8 cellular contexts compared by ENCODE assay signal in genomic region chr4:2964859-2965258, GRCh38. TPM values are rescaled to one million over a fixed set of nuclear protein-coding genes. Genes with fewer than 3 reads are reported as not detected.
DNase-seq lines count a peak whose midpoint lies in the region; ATAC-seq and TF ChIP-seq lines count a peak whose summit lies in the region.
"Not testable (repeated sequence)": the region's sequence is repeated elsewhere in the genome, so short reads cannot be mapped to it uniquely, and the experiment has no call there.

No MANE protein-coding gene starts in this region.

- peaks cover 8 to 26% (median 20%) of the 10 kb centered on the region in 4 donors for H3K4me1 Mint-ChIP-seq in CD4-positive, CD25-positive, alpha-beta regulatory T cell
- H3K4me1 Mint-ChIP-seq in T-helper 17 cell (peaks cover 21% of the 10 kb centered on the region), MCF 10A (ENCODE audit: insufficient read depth, unreplicated experiment) (peaks cover 16% of the 10 kb centered on the region), glutamatergic neuron (ENCODE audit: low read depth, unreplicated experiment) (peaks cover 15% of the 10 kb centered on the region)
- H3K4me1 Mint-ChIP-seq in activated T-helper 17 cell treated with anti-CD3 and anti-CD28 coated beads, Interleukin-2, amount 50 U/mL, for 72 hours, result peaks cover 12% of the 10 kb centered on the region
- peaks cover 22 to 26% of the 10 kb centered on the region in 2 donors for H3K4me1 Mint-ChIP-seq in natural killer cell treated with Interleukin-12 subunit alpha and Interleukin-12 subunit beta and Interleukin-15 and Interleukin-18, amount 100 ng/mL, for 72 hours (ENCODE audit: low read depth in 2 of 2)
- peaks cover 26% of the 10 kb centered on the region for H3K4me1 Mint-ChIP-seq in stimulated activated memory B cell treated with anti-CD40 and anti-IgM and Interleukin-4, amounts not matched to agents 10 μg/mL and 1 μg/mL and 100 μg/mL, for 72 hours

- not testable (repeated sequence) for H4K5ac ChIP-seq in IMR-90 (ENCODE audit: low read depth, low read length)

- not testable (repeated sequence) for H3K36me3 ChIP-seq in CD4-positive, CD25-positive, alpha-beta regulatory T cell (ENCODE audit: control insufficient read depth, insufficient read depth, low read length); IMR-90 (ENCODE audit: control insufficient read depth, insufficient read depth, low read length)

- H3K27ac Mint-ChIP-seq in CD4-positive, CD25-positive, alpha-beta regulatory T cell, result peak overlapping the region in 2 of 3 donors; percentile 52 to 66
- H3K27ac Mint-ChIP-seq in T-helper 17 cell, result peak overlapping the region; percentile 68
- H3K27ac Mint-ChIP-seq in activated T-helper 17 cell treated with anti-CD3 and anti-CD28 coated beads, Interleukin-2, amount 50 U/mL, for 72 hours, result peak overlapping the region; percentile 89
- peak overlapping the region; percentile 42 for H3K27ac Mint-ChIP-seq in MCF 10A (ENCODE audit: low read depth, unreplicated experiment)
- not testable (repeated sequence) for H3K27ac Mint-ChIP-seq in glutamatergic neuron (ENCODE audit: unreplicated experiment); stimulated activated memory B cell treated with anti-CD40 and anti-IgM and Interleukin-4, amounts not matched to agents 10 μg/mL and 1 μg/mL and 100 μg/mL, for 72 hours
- peak overlapping the region; percentile 66 to 83 for H3K27ac Mint-ChIP-seq in natural killer cell treated with Interleukin-12 subunit alpha and Interleukin-12 subunit beta and Interleukin-15 and Interleukin-18, amount 100 ng/mL, for 72 hours

- not testable (repeated sequence) for H3K4me3 ChIP-seq in CD4-positive, CD25-positive, alpha-beta regulatory T cell (ENCODE audit: low read depth, low read length); IMR-90 (ENCODE audit: insufficient read depth, low read depth, low read length)

- dilution Hi-C loops in IMR-90 (cut with HindIII; ENCODE audit: low sequenced_read_pairs, unreplicated experiment), result not testable (repeated sequence)

- H3K9me1 ChIP-seq in IMR-90 (ENCODE audit: insufficient read depth, low read length), result not testable (repeated sequence)

- not testable (repeated sequence) for H3K14ac ChIP-seq in IMR-90 (replicated peaks; ENCODE audit: low read depth, low read length)

- not testable (repeated sequence) for ATAC-seq in CD4-positive, CD25-positive, alpha-beta regulatory T cell (ENCODE audit: low read depth in 2 of 2); IMR-90 (ENCODE audit: low read depth); T-helper 17 cell; activated T-helper 17 cell treated with anti-CD3 and anti-CD28 coated beads, Interleukin-2, amount 50 U/mL, for 72 hours (replicated peaks); natural killer cell treated with Interleukin-12 subunit alpha and Interleukin-12 subunit beta and Interleukin-15 and Interleukin-18, amount 100 ng/mL, for 72 hours; stimulated activated memory B cell treated with anti-CD40 and anti-IgM and Interleukin-4, amounts not matched to agents 10 μg/mL and 1 μg/mL and 100 μg/mL, for 72 hours

- H2AK5ac ChIP-seq in IMR-90 (ENCODE audit: low read depth, low read length), result not testable (repeated sequence)

- not testable (repeated sequence) for TF ChIP-seq RAD21 in IMR-90 (IDR thresholded peaks at IDR 0.05; ENCODE audit: low read length)

- not testable (repeated sequence) for H2BK5ac ChIP-seq in IMR-90 (ENCODE audit: low read depth, low read length, poor library complexity, severe bottlenecking)

- peaks cover 20 to 36% of the 10 kb centered on the region in 2 experiments for H3K79me1 ChIP-seq in IMR-90 (ENCODE audit: low read depth in 1 of 2, low read length in 2 of 2)

- not testable (repeated sequence) for DNase-seq in CD4-positive, CD25-positive, alpha-beta regulatory T cell; IMR-90; T-helper 17 cell; MCF 10A (ENCODE audit: unreplicated experiment); glutamatergic neuron; natural killer cell treated with Interleukin-12 subunit alpha and Interleukin-12 subunit beta and Interleukin-15 and Interleukin-18, amount 100 ng/mL, for 72 hours (ENCODE audit: low spot score)

- POLR2A ChIA-PET in IMR-90 (lab: Charles Lee; ENCODE audit: unreplicated experiment) (interaction anchor here (0.6 kb wide), 1 partner anchor 22 kb away, joined by 5 read pairs; no protein-coding TSS in a partner anchor), MCF 10A (lab: Yijun Ruan, JAX) (interaction anchor here (1.4 to 5.5 kb wide), 6 partner anchors 11 to 110 kb away, joined by 4 to 120 read pairs (median 35); partner anchors contain the start of genes HTT and HTT-AS)

- intact Hi-C loops in IMR-90 (cut with micrococcal nuclease); MCF 10A (cut with micrococcal nuclease): not testable (repeated sequence)

- not testable (repeated sequence) for H4K8ac ChIP-seq in IMR-90 (ENCODE audit: low read depth in 2 of 2, low read length in 2 of 2)

- H3K9me3 Mint-ChIP-seq in CD4-positive, CD25-positive, alpha-beta regulatory T cell; activated T-helper 17 cell treated with anti-CD3 and anti-CD28 coated beads, Interleukin-2, amount 50 U/mL, for 72 hours; MCF 10A (ENCODE audit: unreplicated experiment); natural killer cell treated with Interleukin-12 subunit alpha and Interleukin-12 subunit beta and Interleukin-15 and Interleukin-18, amount 100 ng/mL, for 72 hours; stimulated activated memory B cell treated with anti-CD40 and anti-IgM and Interleukin-4, amounts not matched to agents 10 μg/mL and 1 μg/mL and 100 μg/mL, for 72 hours: not testable (repeated sequence)
- H3K9me3 Mint-ChIP-seq in glutamatergic neuron (ENCODE audit: unreplicated experiment), result peaks cover 10% of the 10 kb centered on the region

- H3K4me3 Mint-ChIP-seq in CD4-positive, CD25-positive, alpha-beta regulatory T cell, result peak overlapping the region; percentile 89 to 97 (median 94)
- H3K4me3 Mint-ChIP-seq in T-helper 17 cell, result peak overlapping the region; percentile 91
- peak overlapping the region; percentile 88 for H3K4me3 Mint-ChIP-seq in activated T-helper 17 cell treated with anti-CD3 and anti-CD28 coated beads, Interleukin-2, amount 50 U/mL, for 72 hours
- peak overlapping the region; percentile 88 for H3K4me3 Mint-ChIP-seq in MCF 10A (ENCODE audit: unreplicated experiment)
- H3K4me3 Mint-ChIP-seq in glutamatergic neuron (ENCODE audit: unreplicated experiment), result peak overlapping the region; percentile 99
- peak overlapping the region; percentile 87 for H3K4me3 Mint-ChIP-seq in natural killer cell treated with Interleukin-12 subunit alpha and Interleukin-12 subunit beta and Interleukin-15 and Interleukin-18, amount 100 ng/mL, for 72 hours
- H3K4me3 Mint-ChIP-seq in stimulated activated memory B cell treated with anti-CD40 and anti-IgM and Interleukin-4, amounts not matched to agents 10 μg/mL and 1 μg/mL and 100 μg/mL, for 72 hours, result peak overlapping the region; percentile 94

- H3K9ac ChIP-seq in IMR-90 (ENCODE audit: low read depth, low read length), result not testable (repeated sequence)

- H3K4me2 ChIP-seq in IMR-90 (ENCODE audit: low read depth, low read length), result not testable (repeated sequence)

- not testable (repeated sequence) for H3K23ac ChIP-seq in IMR-90 (ENCODE audit: low read depth, low read length)

- H4K20me1 ChIP-seq in IMR-90 (ENCODE audit: insufficient read depth, low read length), result peaks cover 21% of the 10 kb centered on the region

- TF ChIP-seq CTCF in IMR-90 (conservative IDR thresholded peaks at IDR 0.05; ENCODE audit: low read depth, low read length); MCF 10A (IDR thresholded peaks at IDR 0.05; ENCODE audit: unreplicated experiment); glutamatergic neuron (IDR thresholded peaks at IDR 0.05; ENCODE audit: partially characterized antibody, unreplicated experiment): not testable (repeated sequence)

- not testable (repeated sequence) for H4K91ac ChIP-seq in IMR-90 (ENCODE audit: insufficient read depth, low read depth, low read length)

- CTCF ChIA-PET in IMR-90 (lab: Yijun Ruan, JAX), result interaction anchor here (2.3 kb wide), 1 partner anchor 13 kb away, joined by 12 read pairs; no protein-coding TSS in a partner anchor
- CTCF ChIA-PET in MCF 10A (lab: Yijun Ruan, JAX), result interaction anchor here (0.5 to 4.4 kb wide), 7 partner anchors 11 to 142 kb away, joined by 3 to 25 read pairs (median 3); no protein-coding TSS in a partner anchor

- H3K18ac ChIP-seq in IMR-90 (ENCODE audit: low read depth, low read length), result not testable (repeated sequence)

- not testable (repeated sequence) for H2AK9ac ChIP-seq in IMR-90 (replicated peaks; ENCODE audit: low read depth, low read length, poor library complexity)

- H3K4me1 ChIP-seq in CD4-positive, CD25-positive, alpha-beta regulatory T cell (ENCODE audit: control insufficient read depth, insufficient read depth, low read length, poor library complexity, severe bottlenecking), result peaks cover 28% of the 10 kb centered on the region
- not testable (repeated sequence) for H3K4me1 ChIP-seq in IMR-90 (ENCODE audit: control insufficient read depth, insufficient read depth, low read length)

- H3K27me3 Mint-ChIP-seq in CD4-positive, CD25-positive, alpha-beta regulatory T cell; T-helper 17 cell; activated T-helper 17 cell treated with anti-CD3 and anti-CD28 coated beads, Interleukin-2, amount 50 U/mL, for 72 hours; MCF 10A (ENCODE audit: insufficient read depth, unreplicated experiment); glutamatergic neuron (ENCODE audit: unreplicated experiment); natural killer cell treated with Interleukin-12 subunit alpha and Interleukin-12 subunit beta and Interleukin-15 and Interleukin-18, amount 100 ng/mL, for 72 hours; stimulated activated memory B cell treated with anti-CD40 and anti-IgM and Interleukin-4, amounts not matched to agents 10 μg/mL and 1 μg/mL and 100 μg/mL, for 72 hours: not testable (repeated sequence)

- WGBS in IMR-90 (ENCODE audit: extremely low coverage in 2 of 2, insufficient read length in 1 of 2), 2 experiments, result 100% methylated on average over 1 of the region's 5 CpGs; no CpG with 5 or more reads in 1 of the 2 experiments

- not testable (repeated sequence) for H2BK20ac ChIP-seq in IMR-90 (ENCODE audit: low read depth, low read length)

- not testable (repeated sequence) for BruUV-seq in IMR-90 (replicated peaks; lab: Mats Ljungman, UMichigan); MCF 10A (replicated peaks; lab: Mats Ljungman, UMichigan)

- not testable (repeated sequence) for H3K9me3 ChIP-seq in CD4-positive, CD25-positive, alpha-beta regulatory T cell (ENCODE audit: control insufficient read depth in 2 of 2, low read length in 2 of 2); IMR-90 (ENCODE audit: control insufficient read depth, insufficient read depth, low read length); T-helper 17 cell (ENCODE audit: control insufficient read depth, low read length, poor library complexity, severe bottlenecking)

- not testable (repeated sequence) for H2BK120ac ChIP-seq in IMR-90 (ENCODE audit: low read depth, low read length)

- not testable (repeated sequence) for H2BK15ac ChIP-seq in IMR-90 (ENCODE audit: low read depth, low read length)

- H3K27ac ChIP-seq in CD4-positive, CD25-positive, alpha-beta regulatory T cell (ENCODE audit: insufficient read depth, low read length, poor library complexity, severe bottlenecking); IMR-90 (ENCODE audit: insufficient read depth, low read length): not testable (repeated sequence)

- H3K36me3 Mint-ChIP-seq in CD4-positive, CD25-positive, alpha-beta regulatory T cell; T-helper 17 cell (ENCODE audit: low read depth); glutamatergic neuron (ENCODE audit: unreplicated experiment); natural killer cell treated with Interleukin-12 subunit alpha and Interleukin-12 subunit beta and Interleukin-15 and Interleukin-18, amount 100 ng/mL, for 72 hours; stimulated activated memory B cell treated with anti-CD40 and anti-IgM and Interleukin-4, amounts not matched to agents 10 μg/mL and 1 μg/mL and 100 μg/mL, for 72 hours: not testable (repeated sequence)
- peaks cover 25% of the 10 kb centered on the region for H3K36me3 Mint-ChIP-seq in activated T-helper 17 cell treated with anti-CD3 and anti-CD28 coated beads, Interleukin-2, amount 50 U/mL, for 72 hours (ENCODE audit: low read depth)
- peaks cover 27% of the 10 kb centered on the region for H3K36me3 Mint-ChIP-seq in MCF 10A (ENCODE audit: insufficient read depth, unreplicated experiment)

- H2AFZ ChIP-seq in IMR-90 (replicated peaks; ENCODE audit: low read length, poor library complexity), result not testable (repeated sequence)

- TF ChIP-seq POLR2A in IMR-90 (IDR thresholded peaks at IDR 0.05; ENCODE audit: low read depth, low read length), result not testable (repeated sequence)

- H3K56ac ChIP-seq in IMR-90 (ENCODE audit: extremely low read depth, insufficient read depth, low read length), result not testable (repeated sequence)

- H3K27me3 ChIP-seq in CD4-positive, CD25-positive, alpha-beta regulatory T cell (ENCODE audit: control insufficient read depth, insufficient read depth, low read length); IMR-90 (ENCODE audit: control insufficient read depth, insufficient read depth, low read length): not testable (repeated sequence)

- in situ Hi-C loops in IMR-90 (cut with MboI; ENCODE audit: low sequenced_read_pairs), result not testable (repeated sequence)

- H3K4ac ChIP-seq in IMR-90 (ENCODE audit: low read depth, low read length), result not testable (repeated sequence)

RNA-seq across cellular contexts. Expression of gene GRK4, which starts 1.5 kb away (rescaled TPM):
- total RNA-seq in CD4-positive, CD25-positive, alpha-beta regulatory T cell, result 2.8 TPM
- polyA plus RNA-seq in CD4-positive, CD25-positive, alpha-beta regulatory T cell, result 1 to 10 TPM in 2 of 4 donors, under 1 TPM in 2; 0.64 to 1.3 (median 1.0) TPM
- total RNA-seq in IMR-90 (2012; rRNA removed) (1.6 and 1.7 TPM in 2 replicates), T-helper 17 cell (1 to 10 TPM; 1.7 to 3.6 TPM), MCF 10A (2022) (4.5 and 5.9 TPM in 2 replicates), glutamatergic neuron (ENCODE audit: unreplicated experiment) (34.5 TPM)
- polyA plus RNA-seq in IMR-90 (2012; rRNA removed), result 2.1 and 2.2 TPM in 2 replicates
- polyA plus RNA-seq in IMR-90 (2012; cell fraction: cytosol; rRNA removed), result 2.0 and 2.3 TPM in 2 replicates
- polyA plus RNA-seq in IMR-90 (2012; cell fraction: nucleus; rRNA removed; ENCODE audit: low replicate concordance), result 1.1 and 1.6 TPM in 2 replicates
- total RNA-seq in activated T-helper 17 cell treated with anti-CD3 and anti-CD28 coated beads, Interleukin-2, amount 50 U/mL, for 72 hours, result 1 to 10 TPM; 3.2 to 5.7 TPM
- total RNA-seq in natural killer cell treated with Interleukin-12 subunit alpha and Interleukin-12 subunit beta and Interleukin-15 and Interleukin-18, amount 100 ng/mL, for 72 hours, result 10 to 100 TPM in 1 of 2 donors, 1 to 10 TPM in 1; 8.0 to 12.1 TPM

RNA-seq across cellular contexts. Expression of gene NOP14, which starts 1.7 kb away (rescaled TPM):
- 25.8 TPM for total RNA-seq in CD4-positive, CD25-positive, alpha-beta regulatory T cell
- 10 to 100 TPM in 2 of 4 donors, 1 to 10 TPM in 2; 7.6 to 15.0 (median 9.7) TPM for polyA plus RNA-seq in CD4-positive, CD25-positive, alpha-beta regulatory T cell
- total RNA-seq in IMR-90 (2012; rRNA removed), result 10.9 and 19.2 TPM in 2 replicates
- 11.3 and 12.6 TPM in 2 replicates for polyA plus RNA-seq in IMR-90 (2012; rRNA removed)
- polyA plus RNA-seq in IMR-90 (2012; cell fraction: cytosol; rRNA removed), result 5.4 and 8.4 TPM in 2 replicates
- polyA plus RNA-seq in IMR-90 (2012; cell fraction: nucleus; rRNA removed; ENCODE audit: low replicate concordance), result 6.7 and 10.4 TPM in 2 replicates
- total RNA-seq in T-helper 17 cell, result 10 to 100 TPM; 32.8 to 34.0 TPM
- total RNA-seq in activated T-helper 17 cell treated with anti-CD3 and anti-CD28 coated beads, Interleukin-2, amount 50 U/mL, for 72 hours, result 10 to 100 TPM; 86.5 to 96.8 TPM
- total RNA-seq in MCF 10A (2022), result 44.0 and 65.6 TPM in 2 replicates
- total RNA-seq in glutamatergic neuron (ENCODE audit: unreplicated experiment), result 17.2 TPM
- 100 to 1,000 TPM in 1 of 2 donors, 10 to 100 TPM in 1; 91.5 to 136 TPM for total RNA-seq in natural killer cell treated with Interleukin-12 subunit alpha and Interleukin-12 subunit beta and Interleukin-15 and Interleukin-18, amount 100 ng/mL, for 72 hours
